Comparison of ENCODE assay signal across 21 cellular contexts in the genomic region with DNA sequence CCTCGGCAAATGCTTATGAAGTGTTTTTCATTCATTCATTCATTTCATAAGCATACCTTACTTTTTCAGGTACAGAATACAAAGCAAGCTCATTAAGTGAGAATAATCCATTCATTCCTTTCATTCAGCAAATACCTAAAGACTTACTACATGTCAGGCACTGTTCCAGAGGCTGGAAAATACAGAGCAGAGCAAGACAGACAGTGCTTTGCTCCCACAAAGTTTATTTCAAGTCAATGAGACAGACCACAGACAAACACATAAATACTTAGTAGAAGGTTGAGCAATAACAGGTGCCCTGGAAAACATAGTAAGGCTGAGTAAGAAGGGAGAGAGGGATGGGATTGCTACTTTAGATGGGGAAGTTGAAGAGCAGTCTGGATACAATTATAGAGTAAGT.
DNase-seq lines count a peak whose midpoint lies in the region; ATAC-seq and TF ChIP-seq lines count a peak whose summit lies in the region.
"Had no signal": no experiment of that assay in that cellular context is flagged by ENCODE, and none has a peak within 500 bp of the region (broad histone marks: within the 10 kb centered on the region; RNA-seq: fewer than 3 reads in every experiment).

No MANE protein-coding gene starts in this region.

- H3K4me3 ChIP-seq in breast epithelium (no peak overlapping the region), astrocyte of the spinal cord (ENCODE audit: low read depth, low read length) (no peak overlapping the region), uterus (no peak overlapping the region)
- H3K4me3 ChIP-seq: mucosa of descending colon had no signal

- ATAC-seq in foreskin keratinocyte = peak; percentile 68
- ATAC-seq: mucosa of descending colon, Panc1 had no signal

- POLR2A ChIA-PET in MCF 10A (lab: Yijun Ruan, JAX) = no interaction called here

- intact Hi-C loops in MCF 10A (cut with micrococcal nuclease) = no loop called here
- intact Hi-C loops in breast epithelium (cut with DNase I; ENCODE audit: low total_unique reads) = loop anchor here (10.0 kb wide), 1 partner anchor 418 kb away; no protein-coding TSS in a partner anchor
- intact Hi-C loops in uterus (cut with DNase I; ENCODE audit: low total_unique reads) = no loop called here

- DNase-seq in MCF 10A (ENCODE audit: unreplicated experiment) (peak; percentile 55), breast epithelium (ENCODE audit: low spot score in 2 of 2) (no peak), astrocyte of the spinal cord (ENCODE audit: low read depth, low spot score) (peak; percentile 44), foreskin keratinocyte (peak; percentile 92 to 95), uterus (peak in 1 of 2 donors; percentile 61), NCI-H510A (lab: John Stamatoyannopoulos, UW) (no peak), NCI-H187 treated with DMSO at 0.1 percent for 48 hours (lab: John Stamatoyannopoulos, UW) (no peak), NCI-H345 (lab: John Stamatoyannopoulos, UW) (no peak)
- DNase-seq: activated gamma-delta T cell; aorta; effector CD4-positive, alpha-beta T cell; GF-D8; immature natural killer cell; mucosa of descending colon; NCI-H1930; NCI-H526 treated with DMSO at 0.1 percent for 48 hours; posterior cingulate gyrus had no signal

- in situ Hi-C loops in astrocyte of the spinal cord (cut with HindIII; ENCODE audit: low sequenced_read_pairs) = no loop called here

- H3K4me1 Mint-ChIP-seq in MCF 10A (ENCODE audit: insufficient read depth, unreplicated experiment) = peaks cover 32% of the 10 kb centered on the region
- H3K4me1 Mint-ChIP-seq: immature natural killer cell had no signal

- H3K9me3 ChIP-seq in breast epithelium (no peaks in the 10 kb centered on the region), uterus (no peaks in the 10 kb centered on the region)
- H3K9me3 ChIP-seq: mucosa of descending colon had no signal

- H3K9me3 Mint-ChIP-seq in MCF 10A (ENCODE audit: unreplicated experiment) = no peaks in the 10 kb centered on the region
- H3K9me3 Mint-ChIP-seq: immature natural killer cell had no signal

- H3K27me3 ChIP-seq in breast epithelium (no peaks in the 10 kb centered on the region), foreskin keratinocyte (no peaks in the 10 kb centered on the region), uterus (no peaks in the 10 kb centered on the region)

- no peaks in the 10 kb centered on the region for H3K4me1 ChIP-seq in breast epithelium
- peaks cover 5% of the 10 kb centered on the region for H3K4me1 ChIP-seq in foreskin keratinocyte
- H3K4me1 ChIP-seq in uterus = no peaks in the 10 kb centered on the region

- TF ChIP-seq POLR2A in breast epithelium (IDR thresholded peaks at IDR 0.05) (no peak), uterus (IDR thresholded peaks at IDR 0.05) (no peak)

- H3K4me3 Mint-ChIP-seq in MCF 10A (ENCODE audit: unreplicated experiment) = no peak overlapping the region
- H3K4me3 Mint-ChIP-seq: immature natural killer cell had no signal

- no peak for TF ChIP-seq CTCF in MCF 10A (IDR thresholded peaks at IDR 0.05; ENCODE audit: unreplicated experiment)
- TF ChIP-seq CTCF in breast epithelium (IDR thresholded peaks at IDR 0.05) = no peak
- TF ChIP-seq CTCF in astrocyte of the spinal cord (IDR thresholded peaks at IDR 0.05; ENCODE audit: low read depth, low read length) = no peak
- no peak for TF ChIP-seq CTCF in foreskin keratinocyte (conservative IDR thresholded peaks at IDR 0.05)
- TF ChIP-seq CTCF in uterus (IDR thresholded peaks at IDR 0.05) = no peak

- no TSS peak for BruUV-seq in MCF 10A (replicated peaks; lab: Mats Ljungman, UMichigan)

- H3K27ac ChIP-seq in breast epithelium = no peak overlapping the region
- H3K27ac ChIP-seq in foreskin keratinocyte = no peak overlapping the region
- H3K27ac ChIP-seq in uterus = peak overlapping the region; percentile 38 to 44
- H3K27ac ChIP-seq: 22Rv1, HL-60, VCaP had no signal

- CTCF ChIA-PET in MCF 10A (lab: Yijun Ruan, JAX) = interaction anchor here (0.5 to 0.8 kb wide), 2 partner anchors 25 to 43 kb away, joined by 4 read pairs; no protein-coding TSS in a partner anchor

- no peaks in the 10 kb centered on the region for H3K27me3 Mint-ChIP-seq in MCF 10A (ENCODE audit: insufficient read depth, unreplicated experiment)

- H3K36me3 ChIP-seq in breast epithelium = no peaks in the 10 kb centered on the region
- H3K36me3 ChIP-seq in uterus = no peaks in the 10 kb centered on the region

- H3K36me3 Mint-ChIP-seq in MCF 10A (ENCODE audit: insufficient read depth, unreplicated experiment) = peaks cover 5% of the 10 kb centered on the region

- peak overlapping the region; percentile 1 for H3K27ac Mint-ChIP-seq in MCF 10A (ENCODE audit: low read depth, unreplicated experiment)
- H3K27ac Mint-ChIP-seq: immature natural killer cell had no signal

Comparison
In these comparisons a context has a peak if more than half of its experiments do, and no peak if none do; other contexts are left out.
1. DNase-seq: peak in MCF 10A (single experiment), astrocyte of the spinal cord (single experiment) and foreskin keratinocyte (2 of 2); none in breast epithelium (0 of 2), NCI-H510A (single experiment), NCI-H187 treated with DMSO at 0.1 percent for 48 hours (single experiment) and NCI-H345 (single experiment).
2. H3K27ac ChIP-seq: peak in uterus (2 of 2); none in breast epithelium (0 of 2) and foreskin keratinocyte (single experiment).